8 cellular contexts compared by ENCODE assay signal in the genomic region with DNA sequence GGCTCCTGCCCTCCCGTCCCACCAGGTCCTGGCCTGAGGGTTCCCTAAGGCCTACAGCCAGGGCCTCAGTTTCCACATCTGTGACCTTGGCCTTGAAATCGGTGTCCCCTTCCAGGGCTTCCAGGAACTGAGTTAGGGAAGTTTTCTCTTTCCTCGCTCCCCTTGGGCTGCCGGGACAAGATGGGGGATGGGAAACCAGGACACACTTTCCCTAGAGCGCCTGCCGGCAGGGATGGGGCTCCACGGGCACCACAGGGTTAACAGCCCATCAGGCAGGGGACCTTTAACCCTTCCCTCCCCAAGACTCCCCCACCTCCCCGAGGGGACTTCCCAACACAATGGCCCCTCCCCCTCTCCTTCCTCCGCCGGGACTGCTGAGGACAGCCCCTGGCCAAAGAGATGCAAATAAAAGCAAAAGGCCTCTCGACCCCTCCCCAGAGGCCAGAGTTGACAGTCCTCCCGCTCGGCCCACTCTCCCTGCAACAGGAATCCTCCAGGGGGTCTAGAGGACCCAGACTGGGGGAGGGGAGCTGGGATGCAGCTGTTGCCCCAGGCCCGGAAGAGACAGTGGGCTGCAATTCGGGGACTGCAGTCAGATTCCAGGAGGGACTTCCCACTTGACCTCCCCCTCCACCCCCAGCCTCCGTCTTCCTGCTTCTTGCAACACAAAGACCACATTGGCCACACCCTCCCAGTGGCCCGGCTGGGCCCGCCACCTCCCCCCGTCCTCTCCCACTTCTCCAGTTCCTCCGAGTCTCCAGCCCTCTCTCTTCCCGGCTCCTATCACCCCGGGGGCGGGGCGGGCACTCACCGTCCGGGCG. TPM values are rescaled to one million over a fixed set of nuclear protein-coding genes. Genes with fewer than 3 reads are reported as not detected.
A peak's percentile ranks its signal among the peaks of the same experiment; 100 is the strongest.
DNase-seq lines count a peak whose midpoint lies in the region; ATAC-seq and TF ChIP-seq lines count a peak whose summit lies in the region.

No MANE protein-coding gene starts in this region.

- peak overlapping the region; percentile 68 for H4K8ac ChIP-seq in trophoblast cell (ENCODE audit: low read depth, low read length)

- H3K9me3 ChIP-seq in PC-3 (ENCODE audit: low read length): no peaks in the 10 kb centered on the region
- no peaks in the 10 kb centered on the region for H3K9me3 ChIP-seq in trophoblast cell (ENCODE audit: insufficient read depth, low read depth, low read length)

- ATAC-seq in PC-3: peak; percentile 39
- peak; percentile 67 for ATAC-seq in left ventricle myocardium superior
- no peak for ATAC-seq in GM19452 (IDR thresholded peaks at IDR 0.05; ENCODE audit: unreplicated experiment)

- BruUV-seq in PC-3 (replicated peaks; lab: Mats Ljungman, UMichigan): no TSS peak

- peaks cover 37% of the 10 kb centered on the region for H3K4me1 ChIP-seq in PC-3 (ENCODE audit: insufficient read depth, low read length)
- peaks cover 27 to 43% of the 10 kb centered on the region in 2 experiments for H3K4me1 ChIP-seq in trophoblast cell (ENCODE audit: control insufficient read depth in 1 of 2, insufficient read depth in 2 of 2, low read length in 2 of 2)

- H3K27me3 ChIP-seq in PC-3 (ENCODE audit: low read length): no peaks in the 10 kb centered on the region
- H3K27me3 ChIP-seq in trophoblast cell (ENCODE audit: insufficient read depth, low read length): no peaks in the 10 kb centered on the region

- peak overlapping the region; percentile 54 for H3K14ac ChIP-seq in trophoblast cell (ENCODE audit: low read length)

- peaks cover 49% of the 10 kb centered on the region for H3K79me1 ChIP-seq in trophoblast cell (ENCODE audit: low read length)

- H3K18ac ChIP-seq in trophoblast cell (ENCODE audit: low read length): peak overlapping the region; percentile 82

- DNase-seq in DMS 273 (lab: John Stamatoyannopoulos, UW; ENCODE audit: unreplicated experiment) (peak; percentile 90), HFF-Myc (ENCODE audit: extremely low read depth, low read depth) (peak; percentile 90), PC-3 (peak; percentile 79), amniotic stem cell (lab: John Stamatoyannopoulos, UW) (peak; percentile 66), left ventricle myocardium superior (peak; percentile 91), trophoblast cell (peak; percentile 71 to 83), NCI-H524 treated with DMSO at 0.1 percent for 48 hours (lab: John Stamatoyannopoulos, UW) (no peak)

- peak overlapping the region; percentile 35; the same call in 1 of the 2 replicates for H3K9ac ChIP-seq in PC-3 (ENCODE audit: low read length)
- peak overlapping the region; percentile 54 for H3K9ac ChIP-seq in trophoblast cell (ENCODE audit: low read length)

- intact Hi-C loops in PC-3 (cut with micrococcal nuclease): no loop called here
- intact Hi-C loops in left ventricle myocardium superior (cut with micrococcal nuclease): no loop called here

- no peaks in the 10 kb centered on the region for H3K9me2 ChIP-seq in PC-3 (replicated peaks; ENCODE audit: low read length)

- CTCF ChIA-PET in PC-3 (lab: Charles Lee): interaction anchor here (0.6 kb wide), 1 partner anchor 122 kb away, joined by 6 read pairs; no protein-coding TSS in a partner anchor

- POLR2A ChIA-PET in PC-3 (lab: Charles Lee; ENCODE audit: unreplicated experiment): no interaction called here

- H4K91ac ChIP-seq in trophoblast cell (ENCODE audit: low read depth, low read length): peak overlapping the region; percentile 96

- peak overlapping the region; percentile 77 for H2BK120ac ChIP-seq in trophoblast cell (ENCODE audit: insufficient read depth, low read length, poor library complexity)

- H3K27ac ChIP-seq in PC-3 (ENCODE audit: low read length): peak overlapping the region; percentile 46
- peak overlapping the region; percentile 98 for H3K27ac ChIP-seq in trophoblast cell (ENCODE audit: low read depth, low read length)

- peak overlapping the region; percentile 88 for H3K4me2 ChIP-seq in PC-3 (ENCODE audit: low read length)
- peak overlapping the region; percentile 85 for H3K4me2 ChIP-seq in trophoblast cell (ENCODE audit: low read length)

- peak overlapping the region; percentile 45 for H4K12ac ChIP-seq in trophoblast cell (ENCODE audit: low read depth, low read length)

- H2AFZ ChIP-seq in PC-3 (ENCODE audit: low read length): peak overlapping the region; percentile 53; the same call in 1 of the 2 replicates
- H2AFZ ChIP-seq in trophoblast cell (ENCODE audit: insufficient read depth, low read length, poor library complexity): peak overlapping the region; percentile 19

- no peaks in the 10 kb centered on the region for H3F3A ChIP-seq in PC-3 (ENCODE audit: low read length, unreplicated experiment)

- H4K20me1 ChIP-seq in PC-3 (ENCODE audit: low read length): no peaks in the 10 kb centered on the region

- H2BK5ac ChIP-seq in trophoblast cell (ENCODE audit: low read depth, low read length, poor library complexity): peak overlapping the region; percentile 64

- H2AK5ac ChIP-seq in trophoblast cell (ENCODE audit: low read length): peak overlapping the region; percentile 55

- H3K23ac ChIP-seq in trophoblast cell (ENCODE audit: low read length): no peak overlapping the region

- TF ChIP-seq CTCF in HFF-Myc (IDR thresholded peaks at IDR 0.05; ENCODE audit: low read depth, low read length, missing control alignments): no peak
- TF ChIP-seq CTCF in PC-3 (conservative IDR thresholded peaks at IDR 0.05; ENCODE audit: low read depth, low read length): no peak

- WGBS in trophoblast cell (ENCODE audit: extremely low coverage, insufficient coverage, insufficient read length): no CpG with 5 or more reads among the region's 27 CpGs

- H3K4me3 ChIP-seq in HFF-Myc (replicated peaks; ENCODE audit: low read depth, low read length) (peak overlapping the region; percentile 100), PC-3 (ENCODE audit: low read length) (peak overlapping the region; percentile 64), trophoblast cell (ENCODE audit: low read depth, low read length) (peak overlapping the region; percentile 98)

- H3K36me3 ChIP-seq in PC-3 (ENCODE audit: low read depth, low read length): no peaks in the 10 kb centered on the region
- H3K36me3 ChIP-seq in trophoblast cell (ENCODE audit: control insufficient read depth in 1 of 2, insufficient read depth in 2 of 2, low read length in 2 of 2): peaks cover 4 to 7% of the 10 kb centered on the region in 2 experiments

- H3K79me2 ChIP-seq in PC-3 (ENCODE audit: low read length) (no peaks in the 10 kb centered on the region), trophoblast cell (ENCODE audit: control insufficient read depth, insufficient read depth, low read length, poor library complexity) (peaks cover 23% of the 10 kb centered on the region)

- H3K4ac ChIP-seq in trophoblast cell (ENCODE audit: low read depth, low read length): peak overlapping the region; percentile 70

- peak overlapping the region; percentile 68 for H2BK12ac ChIP-seq in trophoblast cell (ENCODE audit: low read length)

RNA-seq across cellular contexts. Expression of gene BBC3, which starts 3.4 kb away (rescaled TPM):
- total RNA-seq in PC-3 (2014; rRNA removed): 2.4 and 2.9 TPM in 2 replicates
- 5.1 TPM for total RNA-seq in left ventricle myocardium superior
- polyA plus RNA-seq in trophoblast cell (2013): 11.7 and 11.8 TPM in 2 replicates

RNA-seq across cellular contexts. Expression of gene CCDC9, which starts 28.8 kb away (rescaled TPM):
- total RNA-seq in PC-3 (2014; rRNA removed) (8.3 and 12.4 TPM in 2 replicates), left ventricle myocardium superior (19.2 TPM)
- 57.9 and 62.1 TPM in 2 replicates for polyA plus RNA-seq in trophoblast cell (2013)

RNA-seq across cellular contexts. Expression of gene INAFM1, which starts 47.1 kb away (rescaled TPM):
- total RNA-seq in PC-3 (2014; rRNA removed) (2.5 and 5.1 TPM in 2 replicates), left ventricle myocardium superior (12.7 TPM)
- 13.7 and 14.5 TPM in 2 replicates for polyA plus RNA-seq in trophoblast cell (2013)
